ENCODE assay signal across 23 cellular contexts in genomic region chr22:34306361-34306760, GRCh38.
"Had no signal": no experiment of that assay in that cellular context is flagged by ENCODE, and none has a peak within 500 bp of the region (broad histone marks: within the 10 kb centered on the region; RNA-seq: fewer than 3 reads in every experiment).

No MANE protein-coding gene starts in this region.

- H3K4me1 ChIP-seq: colonic mucosa, esophagus squamous epithelium, foreskin keratinocyte, gastrocnemius medialis had no signal

- H3K4me3 ChIP-seq: colonic mucosa, coronary artery, dorsolateral prefrontal cortex, esophagus squamous epithelium, gastrocnemius medialis, gastroesophageal sphincter, heart left ventricle, heart right ventricle, hepatocyte had no signal

- H3K27ac ChIP-seq: colonic mucosa, coronary artery, dorsolateral prefrontal cortex, epithelial cell of prostate, esophagus squamous epithelium, foreskin keratinocyte, gastrocnemius medialis, gastroesophageal sphincter, heart left ventricle, heart right ventricle, hepatocyte had no signal

- DNase-seq: colonic mucosa; cortex of kidney; dermis blood vessel endothelial cell; dorsolateral prefrontal cortex; effector CD4-positive, alpha-beta T cell; effector CD8-positive, alpha-beta T cell; effector memory CD4-positive, alpha-beta T cell; effector memory CD8-positive, alpha-beta T cell; endodermal cell; erythroblast; esophagus squamous epithelium; foreskin fibroblast; foreskin keratinocyte; foreskin melanocyte; gastrocnemius medialis; glutamatergic neuron; head of caudate nucleus; heart left ventricle; heart right ventricle had no signal

- H3K9me3 ChIP-seq: colonic mucosa, esophagus squamous epithelium, gastrocnemius medialis, gastroesophageal sphincter, heart left ventricle, heart right ventricle had no signal

- H3K27me3 ChIP-seq: colonic mucosa, foreskin keratinocyte, gastrocnemius medialis, gastroesophageal sphincter, heart left ventricle, heart right ventricle, hepatocyte had no signal

- H3K36me3 ChIP-seq: colonic mucosa, esophagus squamous epithelium, gastrocnemius medialis, gastroesophageal sphincter, heart left ventricle, heart right ventricle had no signal
